In the genomic region with DNA sequence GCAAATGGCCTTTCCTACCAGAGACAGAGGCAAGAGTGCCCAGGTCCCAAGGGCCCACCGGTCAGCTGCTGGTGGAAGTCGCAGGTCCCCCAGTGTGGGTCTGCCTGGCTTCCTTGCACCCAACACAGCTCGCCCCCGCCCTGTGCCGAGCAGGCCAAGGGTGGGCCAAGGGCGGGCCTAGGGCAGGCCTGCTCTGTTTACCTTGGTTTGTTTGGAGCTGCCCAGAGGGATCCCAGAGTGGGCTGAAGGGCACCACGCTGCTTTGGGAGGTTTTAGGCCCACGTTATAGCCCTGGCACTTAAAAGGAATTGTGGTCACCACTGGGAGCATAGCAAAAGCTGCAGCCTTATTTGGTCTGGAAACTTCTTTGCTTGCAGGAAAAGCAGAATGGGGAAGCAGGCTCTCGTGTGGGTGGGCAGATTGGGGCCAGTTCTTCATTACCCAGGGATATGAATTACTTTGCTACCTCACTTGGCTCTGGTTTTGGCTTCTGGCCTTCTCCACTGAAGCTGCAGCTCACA, we compare ENCODE assay signal across 15 cellular contexts. TPM values are rescaled to one million over a fixed set of nuclear protein-coding genes. Genes with fewer than 3 reads are reported as not detected.
DNase-seq lines count a peak whose midpoint lies in the region; TF ChIP-seq lines count a peak whose summit lies in the region.
"Had no signal": no experiment of that assay in that cellular context is flagged by ENCODE, and none has a peak within 500 bp of the region (broad histone marks: within the 10 kb centered on the region; RNA-seq: fewer than 3 reads in every experiment).

No MANE protein-coding gene starts in this region.

- POLR2A ChIA-PET in GM10248 (lab: Yijun Ruan, JAX), result no interaction called here

- H4K20me1 ChIP-seq in fibroblast of lung (ENCODE audit: control insufficient read depth, extremely low read depth, insufficient read depth, low read length), result no peaks in the 10 kb centered on the region

- H3K9me3 ChIP-seq in fibroblast of lung (ENCODE audit: control insufficient read depth, insufficient read depth, low read depth, low read length), result no peaks in the 10 kb centered on the region
- H3K9me3 ChIP-seq: neutrophil had no signal

- no peak overlapping the region for H2AFZ ChIP-seq in fibroblast of lung (ENCODE audit: low read length)

- H3K9ac ChIP-seq in fibroblast of lung (ENCODE audit: insufficient read depth, low read length) (no peak overlapping the region), rectal smooth muscle tissue (ENCODE audit: low read length) (peak overlapping the region; percentile 37)

- H3K27ac ChIP-seq in fibroblast of lung (ENCODE audit: insufficient read depth, low read length) (no peak overlapping the region), rectal smooth muscle tissue (ENCODE audit: low read depth, low read length) (peak overlapping the region; percentile 99)
- H3K27ac ChIP-seq: epithelial cell of prostate, neutrophil had no signal

- H3K4me2 ChIP-seq in fibroblast of lung (ENCODE audit: extremely low read depth, insufficient read depth, low read length), result no peak overlapping the region

- TF ChIP-seq CTCF in GM10248 (IDR thresholded peaks at IDR 0.05; ENCODE audit: control extremely low read depth, extremely low read depth, low read depth, missing control alignments), result no peak
- no peak for TF ChIP-seq CTCF in fibroblast of lung (conservative IDR thresholded peaks at IDR 0.05 in 1 of 2, IDR thresholded peaks at IDR 0.05 in 1 of 2; ENCODE audit: low read depth in 1 of 2, low read length in 2 of 2)
- no peak for TF ChIP-seq CTCF in GM10266 (IDR thresholded peaks at IDR 0.05; ENCODE audit: control insufficient read depth, insufficient read depth, low read depth, missing control alignments)

- H3K4me3 ChIP-seq in fibroblast of lung (replicated peaks in 1 of 4; ENCODE audit: control extremely low read depth in 1 of 4, insufficient read depth in 1 of 4, low read depth in 3 of 4, low read length in 4 of 4) (no peak overlapping the region), rectal smooth muscle tissue (ENCODE audit: low read length) (no peak overlapping the region)

- H3K4me1 ChIP-seq in fibroblast of lung (ENCODE audit: control insufficient read depth, extremely low read depth, insufficient read depth, low read length), result peaks cover 2% of the 10 kb centered on the region
- H3K4me1 ChIP-seq in rectal smooth muscle tissue (ENCODE audit: control insufficient read depth, insufficient read depth, low read length), result peaks cover 59% of the 10 kb centered on the region

- DNase-seq in GM10248 (ENCODE audit: extremely low spot score) (peak; percentile 56), OCI-M1 (lab: John Stamatoyannopoulos, UW) (peak; percentile 75), fibroblast of lung (ENCODE audit: low read depth in 2 of 2) (peak; percentile 28 to 73), GM10266 (ENCODE audit: extremely low spot score) (no peak), GM19240 (ENCODE audit: insufficient read length, low spot score) (no peak), amniotic stem cell (lab: John Stamatoyannopoulos, UW) (no peak)
- no peak for DNase-seq in stimulated activated naive CD4-positive, alpha-beta T cell treated with Interleukin-2 at 50 U/mL for 16 hours (lab: John Stamatoyannopoulos, UW)
- DNase-seq: amygdala; C1 segment of cervical spinal cord; NCI-H146; stimulated activated CD4-positive, alpha-beta T cell treated with anti-CD3 and anti-CD28 coated beads, Interleukin-2, amount 100 ng/mL, for 24 hours had no signal

- peaks cover 7% of the 10 kb centered on the region for H3K36me3 ChIP-seq in fibroblast of lung (ENCODE audit: control insufficient read depth, insufficient read depth, low read length)
- H3K36me3 ChIP-seq in rectal smooth muscle tissue (ENCODE audit: control insufficient read depth, insufficient read depth, low read length), result peaks cover 16% of the 10 kb centered on the region

- no peaks in the 10 kb centered on the region for H3K79me2 ChIP-seq in fibroblast of lung (ENCODE audit: control insufficient read depth, insufficient read depth, low read length)

- CTCF ChIA-PET in GM10248 (lab: Yijun Ruan, JAX), result interaction anchor here (1.3 kb wide), 1 partner anchor 147 kb away, joined by 3 read pairs; no protein-coding TSS in a partner anchor

- H3K27me3 ChIP-seq in fibroblast of lung (ENCODE audit: control insufficient read depth, insufficient read depth, low read length) (no peaks in the 10 kb centered on the region), rectal smooth muscle tissue (ENCODE audit: control insufficient read depth, insufficient read depth, low read length) (no peaks in the 10 kb centered on the region)
- H3K27me3 ChIP-seq: neutrophil had no signal

RNA-seq across cellular contexts. Expression of gene MRGPRD, which starts 38.0 kb away (rescaled TPM):
- not detected in 2 replicates for total RNA-seq in fibroblast of lung
- not detected in 2 replicates for polyA plus RNA-seq in fibroblast of lung
- not detected in 2 replicates for polyA plus RNA-seq in fibroblast of lung (2012)
- polyA minus RNA-seq in fibroblast of lung (ENCODE audit: low replicate concordance), result 2.3 TPM in 1 of 2 replicates, not detected in the other
- total RNA-seq: G401 had no signal

RNA-seq across cellular contexts. Expression of gene IGHMBP2, which starts 39.1 kb away (rescaled TPM):
- 7.7 and 8.6 TPM in 2 replicates for total RNA-seq in fibroblast of lung
- 5.2 and 6.9 TPM in 2 replicates for polyA plus RNA-seq in fibroblast of lung
- polyA plus RNA-seq in fibroblast of lung (2012), result 6.5 and 7.6 TPM in 2 replicates
- polyA minus RNA-seq in fibroblast of lung (ENCODE audit: low replicate concordance), result 24.7 and 35.5 TPM in 2 replicates

RNA-seq across cellular contexts. Expression of gene MRPL21, which starts 39.2 kb away (rescaled TPM):
- 40.1 and 59.9 TPM in 2 replicates for total RNA-seq in fibroblast of lung
- 31.6 and 72.4 TPM in 2 replicates for polyA plus RNA-seq in fibroblast of lung
- 58.3 and 95.5 TPM in 2 replicates for polyA plus RNA-seq in fibroblast of lung (2012)
- polyA minus RNA-seq in fibroblast of lung (ENCODE audit: low replicate concordance), result 15.2 and 19.5 TPM in 2 replicates

Comparison
In these comparisons a context has a peak if more than half of its experiments do, and no peak if none do; other contexts are left out.
1. DNase-seq: peak in GM10248 (single experiment), OCI-M1 (single experiment) and fibroblast of lung (2 of 2); none in GM10266 (single experiment), GM19240 (single experiment), amniotic stem cell (single experiment) and stimulated activated naive CD4-positive, alpha-beta T cell treated with Interleukin-2 at 50 U/mL for 16 hours (single experiment).